In genomic region chr1:111930356-111930755, GRCh38 we compare ENCODE assay signal across 22 cellular contexts.
"Had no signal": no experiment of that assay in that cellular context is flagged by ENCODE, and none has a peak within 500 bp of the region (broad histone marks: within the 10 kb centered on the region; RNA-seq: fewer than 3 reads in every experiment).

No MANE protein-coding gene starts in this region.

- DNase-seq: colonic mucosa; cortex of kidney; effector CD8-positive, alpha-beta T cell; effector memory CD8-positive, alpha-beta T cell; endodermal cell; erythroblast; foreskin keratinocyte; heart left ventricle; immature natural killer cell; left cardiac atrium; left lung; left ventricle myocardium superior; lower lobe of right lung; mesenchymal stem cell; mucosa of descending colon; naive B cell had no signal

- H3K27me3 Mint-ChIP-seq: dendritic cell treated with granulocyte-macrophage colony-stimulating factor and Interleukin-4, amounts not matched to agents 40 ng/mL and 50 ng/mL, for 4 days had no signal

- H3K4me3 Mint-ChIP-seq: dendritic cell treated with granulocyte-macrophage colony-stimulating factor and Interleukin-4, amounts not matched to agents 40 ng/mL and 50 ng/mL, for 4 days; effector memory CD8-positive, alpha-beta T cell; endodermal cell; immature natural killer cell; mesothelial cell of epicardium; naive B cell had no signal

- H3K36me3 Mint-ChIP-seq: immature natural killer cell, mesothelial cell of epicardium, naive B cell had no signal

- H3K27ac Mint-ChIP-seq: dendritic cell treated with granulocyte-macrophage colony-stimulating factor and Interleukin-4, amounts not matched to agents 40 ng/mL and 50 ng/mL, for 4 days; effector memory CD8-positive, alpha-beta T cell; endodermal cell; immature natural killer cell; mesothelial cell of epicardium had no signal

- H3K4me1 ChIP-seq: colonic mucosa, foreskin keratinocyte, gastroesophageal sphincter, left lung, lower lobe of right lung had no signal

- H3K9me3 ChIP-seq: colonic mucosa, gastroesophageal sphincter, heart left ventricle, left lung, lower lobe of right lung, mucosa of descending colon had no signal

- ATAC-seq: effector memory CD8-positive, alpha-beta T cell; esophagus mucosa; foreskin keratinocyte; gastroesophageal sphincter; heart left ventricle; left cardiac atrium; left lung; left ventricle myocardium superior; lower lobe of right lung; mucosa of descending colon had no signal

- H3K27ac ChIP-seq: colonic mucosa, epithelial cell of prostate, foreskin keratinocyte, gastroesophageal sphincter, heart left ventricle, hepatocyte, left lung, lower lobe of right lung had no signal

- H3K36me3 ChIP-seq: colonic mucosa, gastroesophageal sphincter, heart left ventricle, left lung, lower lobe of right lung had no signal

- H3K79me2 ChIP-seq: hepatocyte had no signal

- H3K9me3 Mint-ChIP-seq: dendritic cell treated with granulocyte-macrophage colony-stimulating factor and Interleukin-4, amounts not matched to agents 40 ng/mL and 50 ng/mL, for 4 days; effector memory CD8-positive, alpha-beta T cell; endodermal cell; immature natural killer cell; mesothelial cell of epicardium; naive B cell had no signal

- H3K4me1 Mint-ChIP-seq: endodermal cell, immature natural killer cell, mesothelial cell of epicardium had no signal

- H3K27me3 ChIP-seq: colonic mucosa, gastroesophageal sphincter, heart left ventricle, hepatocyte, left lung had no signal

- H3K4me3 ChIP-seq: colonic mucosa, gastroesophageal sphincter, heart left ventricle, hepatocyte, left lung, lower lobe of right lung, mucosa of descending colon had no signal

- H2AFZ ChIP-seq: hepatocyte had no signal

- H3K4me2 ChIP-seq: hepatocyte had no signal
